ENCODE assay signal across 28 cellular contexts in genomic region chr12:54213084-54213483, GRCh38. TPM values are rescaled to one million over a fixed set of nuclear protein-coding genes. Genes with fewer than 3 reads are reported as not detected.
A peak's percentile ranks its signal among the peaks of the same experiment; 100 is the strongest.
DNase-seq lines count a peak whose midpoint lies in the region; ATAC-seq and TF ChIP-seq lines count a peak whose summit lies in the region.
"Had no signal": no experiment of that assay in that cellular context is flagged by ENCODE, and none has a peak within 500 bp of the region (broad histone marks: within the 10 kb centered on the region; RNA-seq: fewer than 3 reads in every experiment).

No MANE protein-coding gene starts in this region.

- H3K27me3 Mint-ChIP-seq in H9 (ENCODE audit: low read depth): peaks cover 91% of the 10 kb centered on the region

- TF ChIP-seq CTCF in AG04449 (IDR thresholded peaks at IDR 0.05; ENCODE audit: insufficient read depth, low read length, missing control alignments) (peak; percentile 32), H9 (conservative IDR thresholded peaks at IDR 0.05) (peak; percentile 46; the same call in 2 of the 3 replicates), WI38 (IDR thresholded peaks at IDR 0.05; ENCODE audit: low read depth, low read length) (peak; percentile 10; the same call in 1 of the 2 replicates), kidney epithelial cell (IDR thresholded peaks at IDR 0.05; ENCODE audit: insufficient read depth, low read length, poor library complexity, severe bottlenecking) (peak; percentile 6), omental fat pad (IDR thresholded peaks at IDR 0.05) (no peak)

- H3K9ac ChIP-seq in H9 (ENCODE audit: extremely low read depth, insufficient read length, low read length): no peak overlapping the region

- no peak overlapping the region for H3K27ac ChIP-seq in H9 (ENCODE audit: insufficient read length, low read depth, low read length)
- H3K27ac ChIP-seq: heart left ventricle, left lung, pancreas, thyroid gland had no signal

- no peak overlapping the region for H4K91ac ChIP-seq in H9 (ENCODE audit: insufficient read length, low read depth, low read length)

- CTCF ChIA-PET in AG04449 (lab: Yijun Ruan, JAX): interaction anchor here (0.6 to 5.1 kb wide), 26 partner anchors 12 to 505 kb away, joined by 3 to 192 read pairs (median 21); partner anchors contain the start of genes CBX5, COPZ1, HNRNPA1 and HOXC10

- H3K27me3 ChIP-seq in H9 (ENCODE audit: insufficient read depth, low read length) (peaks cover 2% of the 10 kb centered on the region; the same call in 1 of the 2 replicates), kidney epithelial cell (ENCODE audit: control insufficient read depth, insufficient read depth, low read length) (peaks cover 9% of the 10 kb centered on the region)
- H3K27me3 ChIP-seq: MG63 had no signal

- POLR2A ChIA-PET in AG04449 (lab: Yijun Ruan, JAX): no interaction called here

- no peaks in the 10 kb centered on the region for H3K36me3 ChIP-seq in kidney epithelial cell (ENCODE audit: control insufficient read depth, insufficient read depth, low read length)
- H3K36me3 ChIP-seq: heart left ventricle, left lung, MG63, pancreas, thyroid gland had no signal

- H3K23ac ChIP-seq in H9 (ENCODE audit: insufficient read length, low read depth, low read length): no peak overlapping the region

- H2BK20ac ChIP-seq in H9 (ENCODE audit: low read depth, low read length, poor library complexity, severe bottlenecking): no peak overlapping the region

- H2AK5ac ChIP-seq in H9 (ENCODE audit: insufficient read length, low read length): no peak overlapping the region

- no peaks in the 10 kb centered on the region for H3K79me1 ChIP-seq in H9 (ENCODE audit: insufficient read depth, low read depth, low read length, poor library complexity, severe bottlenecking)

- H4K8ac ChIP-seq in H9 (replicated peaks; ENCODE audit: insufficient read length, low read depth, low read length): no peak overlapping the region

- H2BK120ac ChIP-seq in H9 (ENCODE audit: low read depth, low read length, poor library complexity, severe bottlenecking): no peak overlapping the region

- no peak overlapping the region for H2BK12ac ChIP-seq in H9 (ENCODE audit: insufficient read length, low read depth, low read length)

- H3K79me2 ChIP-seq in H9 (ENCODE audit: insufficient read depth, low read length): no peaks in the 10 kb centered on the region

- H3K56ac ChIP-seq in H9 (ENCODE audit: insufficient read length, low read depth, low read length): no peak overlapping the region

- ATAC-seq in HG02884 (IDR thresholded peaks at IDR 0.05; ENCODE audit: unreplicated experiment) (no peak), omental fat pad (ENCODE audit: low FRiP score) (no peak)
- ATAC-seq: activated CD4-positive, CD25-positive, alpha-beta regulatory T cell treated with anti-CD3 and anti-CD28 coated beads, Interleukin-2, amount 50 U/mL, for 24 hours; heart left ventricle; left lung; naive thymus-derived CD4-positive, alpha-beta T cell; pancreas; sciatic nerve; stimulated activated naive CD8-positive, alpha-beta T cell treated with anti-CD3 and anti-CD28 coated beads, Interleukin-15, Interleukin-2, amounts not matched to agents 100 U/mL and 50 U/mL, for 24 hours had no signal

- H2BK5ac ChIP-seq in H9 (ENCODE audit: insufficient read length, low read length): no peak overlapping the region

- WGBS in H9 (ENCODE audit: extremely low coverage, insufficient read length, low lambda C conversion rate): no CpG with 5 or more reads among the region's 2 CpGs

- no peaks in the 10 kb centered on the region for H3K4me1 ChIP-seq in H9 (ENCODE audit: insufficient read depth, low read length)

- H3K4me3 Mint-ChIP-seq in H9: no peak overlapping the region
- H3K4me3 Mint-ChIP-seq: naive thymus-derived CD4-positive, alpha-beta T cell had no signal

- no peak overlapping the region for H2AFZ ChIP-seq in H9 (ENCODE audit: low read length)

- peaks cover 14% of the 10 kb centered on the region for H3K23me2 ChIP-seq in H9 (ENCODE audit: insufficient read length, low read depth, low read length, poor library complexity, severe bottlenecking)

- no peak overlapping the region for H3K4me2 ChIP-seq in H9 (ENCODE audit: insufficient read depth, insufficient read length, low read length)

- H3K4me3 ChIP-seq in AG04449 (ENCODE audit: low read depth, low read length) (no peak overlapping the region), WI38 (ENCODE audit: low read depth, low read length) (no peak overlapping the region), kidney epithelial cell (ENCODE audit: low read depth, low read length) (no peak overlapping the region)
- H3K4me3 ChIP-seq: heart left ventricle, left lung, MG63, pancreas, thyroid gland had no signal

- H3K9me3 Mint-ChIP-seq in H9: peaks cover 0 to 8% of the 10 kb centered on the region in 2 experiments; a peak in 1 of 5 replicates
- H3K9me3 Mint-ChIP-seq: IgD-negative memory B cell; naive thymus-derived CD4-positive, alpha-beta T cell had no signal

- no peak overlapping the region for H3K4ac ChIP-seq in H9 (ENCODE audit: low read depth, low read length)

- H3K9me3 ChIP-seq in H9 (ENCODE audit: control insufficient read depth, low read depth, low read length): no peaks in the 10 kb centered on the region
- H3K9me3 ChIP-seq: heart left ventricle, left lung, MG63, pancreas, thyroid gland had no signal

- H4K20me1 ChIP-seq in H9 (ENCODE audit: control insufficient read depth, insufficient read depth, insufficient read length): no peaks in the 10 kb centered on the region

- no peak overlapping the region for H4K5ac ChIP-seq in H9 (ENCODE audit: insufficient read length, low read depth, low read length)

- H3T11ph ChIP-seq in H9 (ENCODE audit: low read length): no peak overlapping the region

- H3K27ac Mint-ChIP-seq in H9: no peak overlapping the region
- H3K27ac Mint-ChIP-seq: naive thymus-derived CD4-positive, alpha-beta T cell had no signal

- H3K14ac ChIP-seq in H9 (ENCODE audit: insufficient read depth, low read length): no peak overlapping the region

- H3K18ac ChIP-seq in H9 (ENCODE audit: insufficient read length, low read depth, low read length): no peak overlapping the region

- DNase-seq in AG04449 (ENCODE audit: low read depth, low spot score) (no peak), H9 (no peak), kidney epithelial cell (ENCODE audit: low read depth) (no peak), AML-193 (lab: John Stamatoyannopoulos, UW) (no peak), omental fat pad (ENCODE audit: low spot score) (no peak), D341Med (ENCODE audit: low spot score) (no peak)
- DNase-seq: ACHN; activated CD8-positive, alpha-beta memory T cell treated with anti-CD3 and anti-CD28 coated beads for 24 hours; activated gamma-delta T cell treated with Interleukin-2 at 50 U/mL for 16 hours; activated T-cell treated with anti-CD3 and anti-CD28 coated beads, Interleukin-2, amount 50 U/mL, for 1 hour; CD4-positive, CD25-positive, alpha-beta regulatory T cell; cortex of kidney; heart left ventricle; left lung; MG63; naive thymus-derived CD4-positive, alpha-beta T cell; NCI-H2081; NCI-H446 treated with DMSO at 0.1 percent for 48 hours; pancreas; SIG-M5; stimulated activated naive CD8-positive, alpha-beta T cell treated with anti-CD3 and anti-CD28 coated beads, Interleukin-15, Interleukin-2, amounts not matched to agents 100 U/mL and 50 U/mL, for 24 hours; SW 1271; thyroid gland had no signal

- no peaks in the 10 kb centered on the region for H3K36me3 Mint-ChIP-seq in H9 (ENCODE audit: insufficient read depth in 1 of 3, low read depth in 3 of 3)
- H3K36me3 Mint-ChIP-seq: CD4-positive, CD25-positive, alpha-beta regulatory T cell; IgD-negative memory B cell; naive thymus-derived CD4-positive, alpha-beta T cell had no signal

- H3K4me1 Mint-ChIP-seq in H9: peaks cover 16 to 34% of the 10 kb centered on the region in 2 experiments

- H2BK15ac ChIP-seq in H9 (ENCODE audit: low read depth, low read length): no peak overlapping the region

RNA-seq across cellular contexts. Expression of gene SMUG1, which starts 24.3 kb away (rescaled TPM):
- 21.7 and 23.0 TPM in 2 replicates for total RNA-seq in H9 (2021)
- total RNA-seq in kidney epithelial cell: 66.5 and 67.1 TPM in 2 replicates
- total RNA-seq in omental fat pad: 10 to 100 TPM; 17.2 to 46.5 (median 36.7) TPM

Comparison
In these comparisons a context has a peak if more than half of its experiments do, and no peak if none do; other contexts are left out.
1. CTCF ChIP-seq: peak in AG04449 (single experiment), H9 (single experiment), WI38 (single experiment) and kidney epithelial cell (single experiment); none in omental fat pad (0 of 3).